In the genomic region with DNA sequence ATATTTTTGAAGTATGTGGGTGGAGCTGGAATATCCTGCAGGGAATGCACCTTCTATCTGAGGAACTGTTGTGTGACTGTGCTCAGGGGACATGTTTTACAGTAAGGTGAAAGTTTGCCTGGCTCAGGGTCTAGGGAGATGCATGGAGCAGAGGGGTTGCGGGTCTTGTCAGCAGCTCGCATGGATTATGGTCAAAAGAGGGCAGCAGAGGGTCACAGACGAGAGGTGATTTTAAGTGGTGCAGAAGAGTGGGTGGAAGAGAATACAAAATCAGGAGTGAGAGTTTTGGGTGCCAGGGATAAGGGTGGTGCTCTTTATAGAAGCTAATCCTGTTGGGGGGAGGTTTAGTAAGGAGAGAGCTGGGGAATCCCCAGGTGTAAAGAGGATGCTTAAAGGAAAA, we compare ENCODE assay signal across 9 cellular contexts. TPM values are rescaled to one million over a fixed set of nuclear protein-coding genes. Genes with fewer than 3 reads are reported as not detected.
DNase-seq lines count a peak whose midpoint lies in the region; ATAC-seq, FAIRE-seq and TF ChIP-seq lines count a peak whose summit lies in the region.
"Had no signal": no experiment of that assay in that cellular context is flagged by ENCODE, and none has a peak within 500 bp of the region (broad histone marks: within the 10 kb centered on the region; RNA-seq: fewer than 3 reads in every experiment).

No MANE protein-coding gene starts in this region.

- peak; percentile 29 for TF ChIP-seq CTCF in AG10803 (conservative IDR thresholded peaks at IDR 0.05; ENCODE audit: low read length)

- H3K36me3 Mint-ChIP-seq in CD4-positive, alpha-beta memory T cell = no peaks in the 10 kb centered on the region

- no peaks in the 10 kb centered on the region for H3K27me3 ChIP-seq in CD4-positive, alpha-beta memory T cell (ENCODE audit: insufficient read depth, low read length)

- H3K4me3 ChIP-seq in AG10803 (ENCODE audit: low read length) = no peak overlapping the region
- no peak overlapping the region for H3K4me3 ChIP-seq in CD4-positive, alpha-beta memory T cell (ENCODE audit: low read length in 2 of 2)

- peak; percentile 61 for ATAC-seq in GM18868 (IDR thresholded peaks at IDR 0.05; ENCODE audit: unreplicated experiment)

- H3K27ac ChIP-seq in CD4-positive, alpha-beta memory T cell (ENCODE audit: low read depth, low read length) = no peak overlapping the region

- no peaks in the 10 kb centered on the region for H3K27me3 Mint-ChIP-seq in CD4-positive, alpha-beta memory T cell
- H3K27me3 Mint-ChIP-seq: central memory CD8-positive, alpha-beta T cell had no signal

- intact Hi-C loops in CD4-positive, alpha-beta memory T cell (cut with micrococcal nuclease) = no loop called here

- FAIRE-seq in GM19239 (lab: Jason Lieb, UNC) = no peak

- no peaks in the 10 kb centered on the region for H3K4me1 ChIP-seq in CD4-positive, alpha-beta memory T cell (ENCODE audit: insufficient read depth, low read length)

- H3K4me3 Mint-ChIP-seq in CD4-positive, alpha-beta memory T cell = no peak overlapping the region
- H3K4me3 Mint-ChIP-seq: central memory CD8-positive, alpha-beta T cell had no signal

- CTCF ChIA-PET in CD4-positive, alpha-beta memory T cell (lab: Charles Lee; ENCODE audit: partially characterized antibody) = interaction anchor here (0.7 kb wide), 1 partner anchor 19 kb away, joined by 3 read pairs; no protein-coding TSS in a partner anchor

- POLR2A ChIA-PET in CD4-positive, alpha-beta memory T cell (lab: Charles Lee; ENCODE audit: partially characterized antibody) = no interaction called here

- H3K27ac Mint-ChIP-seq in CD4-positive, alpha-beta memory T cell = no peak overlapping the region

- H3K9me3 Mint-ChIP-seq in CD4-positive, alpha-beta memory T cell = peaks cover 0 to 4% (median 0%) of the 10 kb centered on the region in 8 donors

- no peaks in the 10 kb centered on the region for H3K36me3 ChIP-seq in CD4-positive, alpha-beta memory T cell (ENCODE audit: insufficient read depth, low read length)

- H3K9me3 ChIP-seq in CD4-positive, alpha-beta memory T cell (ENCODE audit: control insufficient read depth in 1 of 2, low read length in 2 of 2) = no peaks in the 10 kb centered on the region

- DNase-seq in AG10803 (ENCODE audit: low read depth) = no peak
- peak; percentile 25 for DNase-seq in NCI-H1048 (lab: John Stamatoyannopoulos, UW)
- DNase-seq in UCSD-AML1 (lab: John Stamatoyannopoulos, UW; ENCODE audit: unreplicated experiment) = peak; percentile 24
- peak; percentile 17 for DNase-seq in kidney glomerular epithelial cell (lab: John Stamatoyannopoulos, UW)
- no peak for DNase-seq in LoVo (ENCODE audit: low spot score)
- DNase-seq in GM19239 (ENCODE audit: insufficient read length, low spot score) = no peak
- DNase-seq in CD4-positive, alpha-beta memory T cell = no peak

- H3K4me1 Mint-ChIP-seq in CD4-positive, alpha-beta memory T cell = no peaks in the 10 kb centered on the region
- H3K4me1 Mint-ChIP-seq: central memory CD8-positive, alpha-beta T cell had no signal

RNA-seq across cellular contexts. Expression of gene GRIN3A, which starts 53.5 kb away (rescaled TPM):
- under 1 TPM in 1 of 2 experiments, not detected in 1; 0.08 TPM for total RNA-seq in CD4-positive, alpha-beta memory T cell
- polyA plus RNA-seq in CD4-positive, alpha-beta memory T cell = under 1 TPM; 0.08 to 0.12 TPM

Comparison
In these comparisons a context has a peak if more than half of its experiments do, and no peak if none do; other contexts are left out.
1. DNase-seq: peak in NCI-H1048 (single experiment), UCSD-AML1 (single experiment) and kidney glomerular epithelial cell (single experiment); none in AG10803 (single experiment), LoVo (single experiment), GM19239 (single experiment) and CD4-positive, alpha-beta memory T cell (0 of 5).